ENCODE assay signal across 25 cellular contexts in genomic region chr4:177124436-177124835, GRCh38.
"Had no signal": no experiment of that assay in that cellular context is flagged by ENCODE, and none has a peak within 500 bp of the region (broad histone marks: within the 10 kb centered on the region; RNA-seq: fewer than 3 reads in every experiment).

No MANE protein-coding gene starts in this region.

- H3K27ac ChIP-seq: brain microvascular endothelial cell, SK-N-MC had no signal

- H3K27me3 ChIP-seq: brain microvascular endothelial cell had no signal

- ATAC-seq: activated CD8-positive, alpha-beta memory T cell treated with anti-CD3 and anti-CD28 coated beads, Interleukin-2, amount 10 ng/mL, durations not matched to agents 7 days and 5 days; activated naive CD4-positive, alpha-beta T cell treated with anti-CD3 and anti-CD28 coated beads, Interleukin-2, amount 50 U/mL, for 72 hours; activated naive CD8-positive, alpha-beta T cell treated with anti-CD3 and anti-CD28 coated beads, Interleukin-2, amount 50 U/mL, for 24 hours; activated T-cell treated with anti-CD3 and anti-CD28 coated beads, Interleukin-2, amount 50 U/mL, for 4 hours; Panc1; Right ventricle myocardium inferior had no signal

- H3K36me3 ChIP-seq: brain microvascular endothelial cell had no signal

- DNase-seq: activated B cell treated with CpG ODN at 0.5 μM for 24 hours; activated CD4-positive, alpha-beta T cell treated with anti-CD3 and anti-CD28 coated beads for 1 hour; activated CD4-positive, alpha-beta T cell treated with anti-CD3 and anti-CD28 coated beads, Interleukin-2, amount 10 ng/mL, durations not matched to agents 24 days and 14 days; activated CD4-positive, alpha-beta T cell treated with anti-CD3 and anti-CD28 coated beads, Interleukin-2, amount 50 U/mL, for 48 hours; activated CD8-positive, alpha-beta memory T cell treated with anti-CD3 and anti-CD28 coated beads, Interleukin-2, amount 10 ng/mL, durations not matched to agents 7 days and 5 days; activated effector memory CD4-positive, alpha-beta T cell treated with anti-CD3 and anti-CD28 coated beads, Interleukin-2, amount 50 U/mL, for 16 hours; activated naive CD4-positive, alpha-beta T cell treated with Interleukin-2 at 50 U/mL for 16 hours; activated naive CD8-positive, alpha-beta T cell treated with anti-CD3 and anti-CD28 coated beads, Interleukin-2, amount 50 U/mL, for 24 hours; activated T-cell treated with anti-CD3 and anti-CD28 coated beads, Interleukin-2, amount 50 U/mL, for 4 hours; brain microvascular endothelial cell; cerebellar nuclear complex; KG1; NCI-H1048; NCI-H146; NCI-H187 treated with DMSO at 0.1 percent for 48 hours; NCI-H2171 treated with DMSO at 0.1 percent for 48 hours; NCI-H345; NCI-H510A; NK-92 treated with Interleukin-12 subunit alpha and Interleukin-12 subunit beta, amount 100 ng/mL, for 24 hours; RPMI8226; SW 1271 had no signal

- H3K4me3 ChIP-seq: SK-N-MC had no signal
